19 cellular contexts compared by ENCODE assay signal in the genomic region with DNA sequence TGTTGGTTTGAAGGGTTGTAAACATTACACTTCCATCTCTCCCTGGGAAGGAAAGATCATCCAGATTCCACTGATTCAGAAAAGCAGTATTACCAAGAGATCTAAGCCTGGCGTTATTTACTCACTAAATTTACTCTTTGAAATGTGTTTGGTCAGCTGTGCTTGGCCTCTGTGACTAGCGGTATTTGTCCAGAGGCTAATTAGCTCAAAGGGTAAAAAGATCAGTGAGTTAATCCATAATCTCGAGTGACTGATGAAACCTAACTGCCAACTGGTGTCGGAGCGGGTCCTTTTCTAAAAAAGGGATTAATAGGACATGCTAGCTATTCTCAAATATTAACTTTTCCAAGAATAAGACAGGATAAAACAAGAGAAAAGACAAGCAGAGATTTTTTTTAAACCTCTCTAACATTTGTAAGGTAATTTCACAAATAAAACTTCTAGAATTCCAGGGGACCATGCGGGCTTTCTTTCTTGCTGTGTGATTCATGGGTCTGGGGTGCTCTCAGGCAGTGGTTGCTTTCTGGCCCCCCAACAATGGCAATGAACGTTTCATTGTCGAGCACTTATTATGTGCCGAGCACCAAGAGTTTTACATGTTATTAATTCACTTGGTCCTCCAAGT.
A peak's percentile ranks its signal among the peaks of the same experiment; 100 is the strongest.
DNase-seq lines count a peak whose midpoint lies in the region; ATAC-seq, FAIRE-seq and TF ChIP-seq lines count a peak whose summit lies in the region.
"Had no signal": no experiment of that assay in that cellular context is flagged by ENCODE, and none has a peak within 500 bp of the region (broad histone marks: within the 10 kb centered on the region; RNA-seq: fewer than 3 reads in every experiment).

No MANE protein-coding gene starts in this region.

- no peaks in the 10 kb centered on the region for H3K9me3 ChIP-seq in kidney (ENCODE audit: control insufficient read depth in 1 of 2, low read length in 2 of 2)
- H3K9me3 ChIP-seq: right atrium auricular region, vagina had no signal

- no peaks in the 10 kb centered on the region for H3K27me3 Mint-ChIP-seq in activated CD8-positive, alpha-beta T cell treated with anti-CD3 and anti-CD28 coated beads, Interleukin-2, amount 10 ng/mL, durations not matched to agents 7 days and 5 days (ENCODE audit: low read depth)
- H3K27me3 Mint-ChIP-seq: brain, IgD-negative memory B cell had no signal

- TF ChIP-seq CTCF in kidney (IDR thresholded peaks at IDR 0.05; ENCODE audit: borderline replicate concordance, extremely low read depth, insufficient read depth) = no peak

- no peak overlapping the region for H3K4me3 Mint-ChIP-seq in activated CD8-positive, alpha-beta T cell treated with anti-CD3 and anti-CD28 coated beads, Interleukin-2, amount 10 ng/mL, durations not matched to agents 7 days and 5 days
- H3K4me3 Mint-ChIP-seq: brain, IgD-negative memory B cell had no signal

- H3K27ac Mint-ChIP-seq in activated CD8-positive, alpha-beta T cell treated with anti-CD3 and anti-CD28 coated beads, Interleukin-2, amount 10 ng/mL, durations not matched to agents 7 days and 5 days = no peak overlapping the region

- peaks cover 10% of the 10 kb centered on the region for H3K9me3 Mint-ChIP-seq in activated CD8-positive, alpha-beta T cell treated with anti-CD3 and anti-CD28 coated beads, Interleukin-2, amount 10 ng/mL, durations not matched to agents 7 days and 5 days (ENCODE audit: insufficient read depth)

- FAIRE-seq in kidney (lab: Jason Lieb, UNC) = peak; percentile 19
- FAIRE-seq: G401.6 had no signal

- H3K27ac ChIP-seq in kidney (ENCODE audit: low read depth in 2 of 2, low read length in 2 of 2) = peak overlapping the region; percentile 73 to 78
- H3K27ac ChIP-seq: BLaER1, right atrium auricular region, vagina had no signal

- no peaks in the 10 kb centered on the region for H3K36me3 ChIP-seq in kidney (ENCODE audit: control insufficient read depth in 1 of 2, insufficient read depth in 2 of 2, low read length in 2 of 2)
- H3K36me3 ChIP-seq: right atrium auricular region, vagina had no signal

- H3K4me1 Mint-ChIP-seq in activated CD8-positive, alpha-beta T cell treated with anti-CD3 and anti-CD28 coated beads, Interleukin-2, amount 10 ng/mL, durations not matched to agents 7 days and 5 days (ENCODE audit: low read depth) = peaks cover 27% of the 10 kb centered on the region

- in situ Hi-C loops in G401 (cut with HindIII; ENCODE audit: low sequenced_read_pairs) = no loop called here

- H3K4me3 ChIP-seq in kidney (ENCODE audit: low read length in 2 of 2) = no peak overlapping the region
- H3K4me3 ChIP-seq: BLaER1, right atrium auricular region, vagina had no signal

- peak; percentile 75 for ATAC-seq in sciatic nerve
- no peak for ATAC-seq in activated CD8-positive, alpha-beta T cell treated with anti-CD3 and anti-CD28 coated beads, Interleukin-2, amount 10 ng/mL, durations not matched to agents 7 days and 5 days
- ATAC-seq in GM21423 (IDR thresholded peaks at IDR 0.05; ENCODE audit: unreplicated experiment) = no peak
- ATAC-seq: Right ventricle myocardium inferior had no signal

- H3K36me3 Mint-ChIP-seq in activated CD8-positive, alpha-beta T cell treated with anti-CD3 and anti-CD28 coated beads, Interleukin-2, amount 10 ng/mL, durations not matched to agents 7 days and 5 days (ENCODE audit: low read depth) = peaks cover 40% of the 10 kb centered on the region

- CTCF ChIA-PET in activated CD8-positive, alpha-beta T cell treated with anti-CD3 and anti-CD28 coated beads, Interleukin-2, amount 10 ng/mL, durations not matched to agents 7 days and 5 days (lab: Charles Lee) = interaction anchor here (0.8 to 3.9 kb wide), 7 partner anchors 8 to 530 kb away, joined by 3 to 24 read pairs (median 4); no protein-coding TSS in a partner anchor

- no peak overlapping the region for H3K9ac ChIP-seq in kidney (ENCODE audit: low read length in 2 of 2)
- H3K9ac ChIP-seq: BLaER1 had no signal

- DNase-seq in HT-29 (ENCODE audit: low spot score) (peak; percentile 36), NCI-H774 (lab: John Stamatoyannopoulos, UW) (peak; percentile 94), kidney (no peak), sciatic nerve (ENCODE audit: low spot score) (no peak), NCI-H1105 treated with DMSO at 0.1 percent for 48 hours (lab: John Stamatoyannopoulos, UW) (no peak), G401 (ENCODE audit: low spot score) (no peak)
- DNase-seq in activated CD8-positive, alpha-beta T cell treated with anti-CD3 and anti-CD28 coated beads, Interleukin-2, amount 10 ng/mL, durations not matched to agents 7 days and 5 days = no peak
- DNase-seq: activated gamma-delta T cell treated with Interleukin-2 at 50 U/mL for 16 hours; NCI-H1105; NCI-H526; stimulated activated naive CD4-positive, alpha-beta T cell had no signal

- intact Hi-C loops in kidney (cut with DNase I) = no loop called here
- intact Hi-C loops in sciatic nerve (cut with DNase I) = no loop called here

- peaks cover 2 to 17% of the 10 kb centered on the region in 2 donors for H3K4me1 ChIP-seq in kidney (ENCODE audit: control insufficient read depth in 1 of 2, insufficient read depth in 1 of 2, low read depth in 1 of 2, low read length in 2 of 2)
- H3K4me1 ChIP-seq: vagina had no signal

- POLR2A ChIA-PET in activated CD8-positive, alpha-beta T cell treated with anti-CD3 and anti-CD28 coated beads, Interleukin-2, amount 10 ng/mL, durations not matched to agents 7 days and 5 days (lab: Charles Lee) = interaction anchor here (1.0 kb wide), 1 partner anchor 25 kb away, joined by 3 read pairs; no protein-coding TSS in a partner anchor

Comparison
In these comparisons a context has a peak if more than half of its experiments do, and no peak if none do; other contexts are left out.
1. DNase-seq: peak in HT-29 (single experiment) and NCI-H774 (single experiment); none in kidney (single experiment), sciatic nerve (single experiment), activated CD8-positive, alpha-beta T cell treated with anti-CD3 and anti-CD28 coated beads, Interleukin-2, amount 10 ng/mL, durations not matched to agents 7 days and 5 days (single experiment), NCI-H1105 treated with DMSO at 0.1 percent for 48 hours (single experiment) and G401 (single experiment).